ENCODE assay signal across 8 cellular contexts in genomic region chr6:135451617-135452190, GRCh38. TPM values are rescaled to one million over a fixed set of nuclear protein-coding genes. Genes with fewer than 3 reads are reported as not detected.
DNase-seq lines count a peak whose midpoint lies in the region; ATAC-seq and TF ChIP-seq lines count a peak whose summit lies in the region.

No MANE protein-coding gene starts in this region.

- no peaks in the 10 kb centered on the region for H3K36me3 ChIP-seq in parathyroid adenoma (ENCODE audit: control insufficient read depth, insufficient read depth, low read length)

- no peak for DNase-seq in CD4-positive, alpha-beta T cell
- DNase-seq in HL-60 (ENCODE audit: low read depth in 1 of 2, low spot score in 1 of 2) (no peak), RKO (ENCODE audit: low spot score) (peak; percentile 59), epithelial cell of proximal tubule (ENCODE audit: low read depth) (peak; percentile 13)
- no peak for DNase-seq in activated effector memory CD4-positive, alpha-beta T cell treated with Interleukin-2 at 50 U/mL for 16 hours

- H3K36me3 Mint-ChIP-seq in CD4-positive, alpha-beta T cell (ENCODE audit: low read depth): peaks cover 2% of the 10 kb centered on the region

- no peaks in the 10 kb centered on the region for H3K27me3 Mint-ChIP-seq in CD4-positive, alpha-beta T cell

- H3K4me2 ChIP-seq in parathyroid adenoma (ENCODE audit: low read length): no peak overlapping the region

- peak; percentile 54 for ATAC-seq in CD4-positive, alpha-beta T cell (ENCODE audit: poor library complexity)
- ATAC-seq in HG02981 (IDR thresholded peaks at IDR 0.05; ENCODE audit: unreplicated experiment) (no peak), HG02870 (IDR thresholded peaks at IDR 0.05; ENCODE audit: unreplicated experiment) (no peak)

- intact Hi-C loops in CD4-positive, alpha-beta T cell (cut with DNase I, micrococcal nuclease): loop anchor here (1.0 to 10.0 kb wide), 8 partner anchors 56 to 865 kb away; no protein-coding TSS in a partner anchor

- no peak overlapping the region for H3K4me3 Mint-ChIP-seq in CD4-positive, alpha-beta T cell

- H3K9ac ChIP-seq in parathyroid adenoma: no peak overlapping the region

- peak; percentile 86 for TF ChIP-seq CTCF in CD4-positive, alpha-beta T cell (IDR thresholded peaks at IDR 0.05)
- peak; percentile 51 for TF ChIP-seq CTCF in HL-60 (IDR thresholded peaks at IDR 0.05; ENCODE audit: insufficient read depth, low read length)
- TF ChIP-seq CTCF in epithelial cell of proximal tubule (conservative IDR thresholded peaks at IDR 0.05; ENCODE audit: low read depth, low read length): peak; percentile 55
- peak; percentile 74 for TF ChIP-seq CTCF in parathyroid adenoma (IDR thresholded peaks at IDR 0.05)

- H3K4me3 ChIP-seq in HL-60 (replicated peaks; ENCODE audit: insufficient read depth, low read length): no peak overlapping the region
- no peak overlapping the region for H3K4me3 ChIP-seq in epithelial cell of proximal tubule (ENCODE audit: low read depth, low read length)
- H3K4me3 ChIP-seq in parathyroid adenoma (ENCODE audit: low read depth, low read length): no peak overlapping the region

- no peaks in the 10 kb centered on the region for H3K4me1 ChIP-seq in parathyroid adenoma

- H3K27me3 ChIP-seq in CD4-positive, alpha-beta T cell (ENCODE audit: control insufficient read depth, insufficient read depth, low read length): no peaks in the 10 kb centered on the region
- H3K27me3 ChIP-seq in HL-60 (ENCODE audit: insufficient read depth, poor library complexity, severe bottlenecking) (no peaks in the 10 kb centered on the region), parathyroid adenoma (ENCODE audit: control insufficient read depth, insufficient read depth, low read length) (no peaks in the 10 kb centered on the region)

- no peak overlapping the region for H3K27ac Mint-ChIP-seq in CD4-positive, alpha-beta T cell

- CTCF ChIA-PET in CD4-positive, alpha-beta T cell (lab: Charles Lee): interaction anchor here (0.7 to 1.8 kb wide), 3 partner anchors 29 to 774 kb away, joined by 4 read pairs; no protein-coding TSS in a partner anchor

- H2AFZ ChIP-seq in parathyroid adenoma: no peak overlapping the region

- H3K79me2 ChIP-seq in parathyroid adenoma: no peaks in the 10 kb centered on the region

- POLR2A ChIA-PET in CD4-positive, alpha-beta T cell (lab: Charles Lee): no interaction called here

- no peaks in the 10 kb centered on the region for H3K9me3 ChIP-seq in CD4-positive, alpha-beta T cell (ENCODE audit: control insufficient read depth, low read length)
- H3K9me3 ChIP-seq in parathyroid adenoma (ENCODE audit: control insufficient read depth, low read length): no peaks in the 10 kb centered on the region

- H3K27ac ChIP-seq in CD4-positive, alpha-beta T cell (ENCODE audit: low read depth, low read length): no peak overlapping the region
- H3K27ac ChIP-seq in HL-60 (replicated peaks): no peak overlapping the region
- no peak overlapping the region for H3K27ac ChIP-seq in parathyroid adenoma

- no peaks in the 10 kb centered on the region for H3K4me1 Mint-ChIP-seq in CD4-positive, alpha-beta T cell (ENCODE audit: low read depth)

- H3K9me3 Mint-ChIP-seq in CD4-positive, alpha-beta T cell: no peaks in the 10 kb centered on the region

RNA-seq across cellular contexts. Expression of gene AHI1, which starts 45.8 kb away (rescaled TPM):
- 10 to 100 TPM; 21.1 to 27.5 TPM for total RNA-seq in CD4-positive, alpha-beta T cell
- total RNA-seq in epithelial cell of proximal tubule: 5.4 and 7.5 TPM in 2 replicates

Comparison
In these comparisons a context has a peak if more than half of its experiments do, and no peak if none do; other contexts are left out.
1. DNase-seq: peak in RKO (single experiment) and epithelial cell of proximal tubule (single experiment); none in CD4-positive, alpha-beta T cell (0 of 10), HL-60 (0 of 2) and activated effector memory CD4-positive, alpha-beta T cell treated with Interleukin-2 at 50 U/mL for 16 hours (single experiment).
2. Peak in every context shown above with its lines, with median percentiles within 50 percentile points of each other: CTCF ChIP-seq.